ENCODE assay signal across 13 cellular contexts in genomic region chr2:1741851-1742250, GRCh38. TPM values are rescaled to one million over a fixed set of nuclear protein-coding genes. Genes with fewer than 3 reads are reported as not detected.
A peak's percentile ranks its signal among the peaks of the same experiment; 100 is the strongest.
DNase-seq lines count a peak whose midpoint lies in the region; ATAC-seq and TF ChIP-seq lines count a peak whose summit lies in the region.
"Had no signal": no experiment of that assay in that cellular context is flagged by ENCODE, and none has a peak within 500 bp of the region (broad histone marks: within the 10 kb centered on the region; RNA-seq: fewer than 3 reads in every experiment).

No MANE protein-coding gene starts in this region.

- 96% methylated on average over 14 of the region's 14 CpGs; no CpG with 5 or more reads in 1 of the 2 donors for WGBS in transverse colon (ENCODE audit: low coverage in 1 of 2), 2 donors

- peaks cover 31% of the 10 kb centered on the region for H3K27me3 ChIP-seq in transverse colon
- H3K27me3 ChIP-seq: ovary had no signal

- no peak overlapping the region for H3K4me3 Mint-ChIP-seq in activated CD8-positive, alpha-beta memory T cell treated with anti-CD3 and anti-CD28 coated beads, Interleukin-2, amount 10 ng/mL, durations not matched to agents 7 days and 5 days
- H3K4me3 Mint-ChIP-seq in mesothelial cell of epicardium: peak overlapping the region; percentile 99

- CTCF ChIA-PET in activated CD8-positive, alpha-beta memory T cell treated with anti-CD3 and anti-CD28 coated beads, Interleukin-2, amount 10 ng/mL, durations not matched to agents 7 days and 5 days (lab: Charles Lee): no interaction called here

- no peaks in the 10 kb centered on the region for H3K36me3 ChIP-seq in transverse colon
- H3K36me3 ChIP-seq: ovary had no signal

- DNase-seq in activated CD8-positive, alpha-beta memory T cell treated with anti-CD3 and anti-CD28 coated beads, Interleukin-2, amount 50 U/mL, for 48 hours: peak; percentile 23
- DNase-seq in activated CD8-positive, alpha-beta memory T cell treated with anti-CD3 and anti-CD28 coated beads, Interleukin-2, amount 10 ng/mL, durations not matched to agents 7 days and 5 days: no peak
- DNase-seq in cardiac fibroblast (ENCODE audit: low read depth in 2 of 2) (no peak), mesothelial cell of epicardium (ENCODE audit: low spot score in 2 of 2, unreplicated experiment in 2 of 2) (no peak), transverse colon (no peak), NCI-H2107 (lab: John Stamatoyannopoulos, UW) (no peak), AG20443 (ENCODE audit: low spot score) (no peak)
- no peak for DNase-seq in activated CD4-positive, alpha-beta T cell treated with anti-CD3 and anti-CD28 coated beads for 4 hours
- DNase-seq: activated CD4-positive, alpha-beta T cell treated with anti-CD3 and anti-CD28 coated beads, Interleukin-2, amount 50 U/mL, for 1 hour; EL; NCI-H226 had no signal

- in situ Hi-C loops in transverse colon (cut with MboI; ENCODE audit: low pct_ligation_motif_present in 1 of 4, low pct_unique_long_range_greater_than_20kb in 1 of 4, low sequenced_read_pairs in 3 of 4): loop anchor here (10.0 to 25.0 kb wide), 4 partner anchors 73 to 155 kb away; no protein-coding TSS in a partner anchor

- TF ChIP-seq CTCF in cardiac fibroblast (IDR thresholded peaks at IDR 0.05; ENCODE audit: low read depth, low read length) (no peak), mesothelial cell of epicardium (IDR thresholded peaks at IDR 0.05; ENCODE audit: unreplicated experiment) (no peak), transverse colon (IDR thresholded peaks at IDR 0.05) (no peak)

- H3K36me3 Mint-ChIP-seq in activated CD8-positive, alpha-beta memory T cell treated with anti-CD3 and anti-CD28 coated beads, Interleukin-2, amount 10 ng/mL, durations not matched to agents 7 days and 5 days: no peaks in the 10 kb centered on the region
- peaks cover 9% of the 10 kb centered on the region for H3K36me3 Mint-ChIP-seq in mesothelial cell of epicardium

- peaks cover 7% of the 10 kb centered on the region for H3K4me1 Mint-ChIP-seq in activated CD8-positive, alpha-beta memory T cell treated with anti-CD3 and anti-CD28 coated beads, Interleukin-2, amount 10 ng/mL, durations not matched to agents 7 days and 5 days
- peaks cover 34% of the 10 kb centered on the region for H3K4me1 Mint-ChIP-seq in mesothelial cell of epicardium

- H3K4me3 ChIP-seq in cardiac fibroblast (replicated peaks in 1 of 2; ENCODE audit: low read depth in 2 of 2, low read length in 2 of 2) (peak overlapping the region; percentile 69 to 77), transverse colon (no peak overlapping the region)

- TF ChIP-seq POLR2A in transverse colon (IDR thresholded peaks at IDR 0.05): no peak

- no peak for TF ChIP-seq EP300 in transverse colon (IDR thresholded peaks at IDR 0.05; ENCODE audit: low read depth)

- H3K9me3 Mint-ChIP-seq in activated CD8-positive, alpha-beta memory T cell treated with anti-CD3 and anti-CD28 coated beads, Interleukin-2, amount 10 ng/mL, durations not matched to agents 7 days and 5 days (ENCODE audit: low read depth): no peaks in the 10 kb centered on the region
- H3K9me3 Mint-ChIP-seq in mesothelial cell of epicardium: no peaks in the 10 kb centered on the region
- H3K9me3 Mint-ChIP-seq: activated naive CD4-positive, alpha-beta T cell treated with anti-CD3 and anti-CD28 coated beads, Interleukin-2, amount 50 U/mL, for 72 hours had no signal

- no peak overlapping the region for H3K27ac Mint-ChIP-seq in activated CD8-positive, alpha-beta memory T cell treated with anti-CD3 and anti-CD28 coated beads, Interleukin-2, amount 10 ng/mL, durations not matched to agents 7 days and 5 days
- H3K27ac Mint-ChIP-seq in mesothelial cell of epicardium: peak overlapping the region; percentile 100
- H3K27ac Mint-ChIP-seq: activated naive CD4-positive, alpha-beta T cell treated with anti-CD3 and anti-CD28 coated beads, Interleukin-2, amount 50 U/mL, for 72 hours had no signal

- intact Hi-C loops in transverse colon (cut with DNase I; ENCODE audit: low total_unique reads): loop anchor here (2.0 kb wide), 1 partner anchor 89 kb away; no protein-coding TSS in a partner anchor

- H3K4me1 ChIP-seq in transverse colon: peaks cover 7 to 28% (median 19%) of the 10 kb centered on the region in 4 donors

- H3K27me3 Mint-ChIP-seq in activated CD8-positive, alpha-beta memory T cell treated with anti-CD3 and anti-CD28 coated beads, Interleukin-2, amount 10 ng/mL, durations not matched to agents 7 days and 5 days: peaks cover 39% of the 10 kb centered on the region
- H3K27me3 Mint-ChIP-seq in mesothelial cell of epicardium (ENCODE audit: low read depth): no peaks in the 10 kb centered on the region

- peak overlapping the region; percentile 93 to 96 (median 93) for H3K27ac ChIP-seq in transverse colon

- H3K9me3 ChIP-seq in transverse colon: no peaks in the 10 kb centered on the region
- H3K9me3 ChIP-seq: ovary had no signal

- no peak for ATAC-seq in activated CD8-positive, alpha-beta memory T cell treated with anti-CD3 and anti-CD28 coated beads, Interleukin-2, amount 10 ng/mL, durations not matched to agents 7 days and 5 days
- ATAC-seq: activated naive CD4-positive, alpha-beta T cell treated with anti-CD3 and anti-CD28 coated beads, Interleukin-2, amount 50 U/mL, for 72 hours had no signal

RNA-seq across cellular contexts. Expression of gene PXDN, which starts 2.5 kb away (rescaled TPM):
- total RNA-seq in activated CD8-positive, alpha-beta memory T cell treated with anti-CD3 and anti-CD28 coated beads, Interleukin-2, amount 10 ng/mL, durations not matched to agents 7 days and 5 days: 1 to 10 TPM; 2.0 to 3.1 TPM
- total RNA-seq in mesothelial cell of epicardium (274 to 292 TPM (median 277 TPM) in 3 replicates), transverse colon (10 to 100 TPM in 3 of 4 donors, 1 to 10 TPM in 1; 9.0 to 46.2 (median 18.5) TPM)

Comparison
In these comparisons a context has a peak if more than half of its experiments do, and no peak if none do; other contexts are left out.
1. H3K4me3 ChIP-seq: peak in cardiac fibroblast (2 of 2); none in transverse colon (0 of 4).